Comparison of ENCODE assay signal across 14 cellular contexts in genomic region chr13:47826481-47826880, GRCh38.
"Had no signal": no experiment of that assay in that cellular context is flagged by ENCODE, and none has a peak within 500 bp of the region (broad histone marks: within the 10 kb centered on the region; RNA-seq: fewer than 3 reads in every experiment).

No MANE protein-coding gene starts in this region.

- H3K4me1 ChIP-seq: breast epithelium, left lung, testis, upper lobe of right lung had no signal

- H3K4me3 Mint-ChIP-seq: activated CD8-positive, alpha-beta T cell treated with anti-CD3 and anti-CD28 coated beads for 36 hours; activated naive CD4-positive, alpha-beta T cell treated with anti-CD3 and anti-CD28 coated beads for 36 hours; stimulated activated naive CD8-positive, alpha-beta T cell treated with anti-CD3 and anti-CD28 coated beads, Interleukin-15, Interleukin-2, amounts not matched to agents 100 ng/mL and 50 ng/mL, for 24 hours; T-cell had no signal

- H3K27me3 ChIP-seq: breast epithelium, left lung, testis, upper lobe of right lung had no signal

- H3K36me3 ChIP-seq: breast epithelium, left lung, upper lobe of right lung had no signal

- H3K4me1 Mint-ChIP-seq: T-cell had no signal

- H3K27ac Mint-ChIP-seq: activated CD8-positive, alpha-beta T cell treated with anti-CD3 and anti-CD28 coated beads for 36 hours; activated naive CD4-positive, alpha-beta T cell treated with anti-CD3 and anti-CD28 coated beads for 36 hours; stimulated activated naive CD8-positive, alpha-beta T cell treated with anti-CD3 and anti-CD28 coated beads, Interleukin-15, Interleukin-2, amounts not matched to agents 100 ng/mL and 50 ng/mL, for 24 hours; T-cell had no signal

- H3K4me3 ChIP-seq: breast epithelium, left lung, testis, upper lobe of right lung had no signal

- H3K27ac ChIP-seq: breast epithelium, left lung, testis, upper lobe of right lung, VCaP had no signal

- H3K27me3 Mint-ChIP-seq: activated CD8-positive, alpha-beta T cell treated with anti-CD3 and anti-CD28 coated beads for 36 hours; stimulated activated naive CD8-positive, alpha-beta T cell treated with anti-CD3 and anti-CD28 coated beads, Interleukin-15, Interleukin-2, amounts not matched to agents 100 ng/mL and 50 ng/mL, for 24 hours had no signal

- H3K36me3 Mint-ChIP-seq: T-cell had no signal

- H3K9me3 ChIP-seq: breast epithelium, testis, upper lobe of right lung had no signal

- DNase-seq: activated CD4-positive, alpha-beta T cell treated with anti-CD3 and anti-CD28 coated beads for 4 hours; activated CD8-positive, alpha-beta memory T cell treated with anti-CD3 and anti-CD28 coated beads, Interleukin-2, amount 50 U/mL, for 48 hours; activated CD8-positive, alpha-beta T cell treated with anti-CD3 and anti-CD28 coated beads for 36 hours; activated naive CD4-positive, alpha-beta T cell treated with anti-CD3 and anti-CD28 coated beads for 36 hours; glutamatergic neuron; left lung; stimulated activated CD4-positive, alpha-beta T cell treated with anti-CD3 and anti-CD28 coated beads, Interleukin-4, amount 100 ng/mL, for 1 hour; T-cell; T1000; testis; upper lobe of right lung had no signal

- ATAC-seq: activated CD8-positive, alpha-beta T cell treated with anti-CD3 and anti-CD28 coated beads for 36 hours; left lung; T-cell; upper lobe of right lung had no signal
